11 cellular contexts compared by ENCODE assay signal in genomic region chr15:51782357-51782896, GRCh38. TPM values are rescaled to one million over a fixed set of nuclear protein-coding genes. Genes with fewer than 3 reads are reported as not detected.
DNase-seq lines count a peak whose midpoint lies in the region; ATAC-seq and TF ChIP-seq lines count a peak whose summit lies in the region.
"Had no signal": no experiment of that assay in that cellular context is flagged by ENCODE, and none has a peak within 500 bp of the region (broad histone marks: within the 10 kb centered on the region; RNA-seq: fewer than 3 reads in every experiment).

No MANE protein-coding gene starts in this region.

- BruUV-seq in HCT116 (replicated peaks; lab: Mats Ljungman, UMichigan): no TSS peak

- ATAC-seq in HCT116: peak; percentile 75

- H3K27me3 Mint-ChIP-seq in CD14-positive monocyte (ENCODE audit: low read depth in 3 of 3): peaks cover 0 to 2% (median 0%) of the 10 kb centered on the region in 3 donors

- H3K27me3 ChIP-seq in HCT116 (ENCODE audit: insufficient read depth, low read length): no peaks in the 10 kb centered on the region
- H3K27me3 ChIP-seq in effector memory CD4-positive, alpha-beta T cell (replicated peaks; ENCODE audit: control insufficient read depth, insufficient read depth, low read length, poor library complexity, severe bottlenecking): no peaks in the 10 kb centered on the region

- RAD21 ChIA-PET in HCT116 (lab: Charles Lee; ENCODE audit: low non-redundant PET in 1 of 2, low total read pairs in 2 of 2, uncharacterized antibody in 2 of 2, unreplicated experiment in 2 of 2): no interaction called here

- H3K36me3 ChIP-seq in HCT116 (ENCODE audit: control insufficient read depth in 1 of 2, insufficient read depth in 2 of 2, low read length in 2 of 2): no peaks in the 10 kb centered on the region; a peak in 1 of 4 replicates
- H3K36me3 ChIP-seq in effector memory CD4-positive, alpha-beta T cell (ENCODE audit: control insufficient read depth, insufficient read depth, low read length): peaks cover 5% of the 10 kb centered on the region

- H3K9me3 ChIP-seq in HCT116 (ENCODE audit: control insufficient read depth in 1 of 2, insufficient read depth in 1 of 2, low read depth in 1 of 2, low read length in 2 of 2): peaks cover 0 to 6% of the 10 kb centered on the region in 2 experiments; a peak in 1 of 4 replicates
- H3K9me3 ChIP-seq in effector memory CD4-positive, alpha-beta T cell (ENCODE audit: control insufficient read depth, low read length): no peaks in the 10 kb centered on the region

- H3K4me3 Mint-ChIP-seq in CD14-positive monocyte: no peak overlapping the region

- TF ChIP-seq CTCF in AG09319 (IDR thresholded peaks at IDR 0.05; ENCODE audit: low read depth, low read length): peak; percentile 19
- peak; percentile 50 to 67 (median 59); a peak in 5 of 6 replicates for TF ChIP-seq CTCF in HCT116 (IDR thresholded peaks at IDR 0.05 in 2 of 3, conservative IDR thresholded peaks at IDR 0.05 in 1 of 3; ENCODE audit: borderline replicate concordance in 1 of 3, insufficient read depth in 1 of 3, low read depth in 2 of 3, low read length in 2 of 3)
- no peak for TF ChIP-seq CTCF in CD14-positive monocyte (IDR thresholded peaks at IDR 0.05)

- peaks cover 0 to 10% of the 10 kb centered on the region in 2 experiments; a peak in 3 of 4 replicates for H3K4me1 ChIP-seq in HCT116 (ENCODE audit: control insufficient read depth in 1 of 2, insufficient read depth in 2 of 2, low read length in 2 of 2)
- no peaks in the 10 kb centered on the region for H3K4me1 ChIP-seq in effector memory CD4-positive, alpha-beta T cell (ENCODE audit: control insufficient read depth, insufficient read depth, low read length, poor library complexity, severe bottlenecking)

- no peak for TF ChIP-seq POLR2A in HCT116 (IDR thresholded peaks at IDR 0.05; ENCODE audit: borderline replicate concordance, extremely low read depth, insufficient read depth, insufficient read length)

- H3K36me3 Mint-ChIP-seq in CD14-positive monocyte: peaks cover 77 to 82% of the 10 kb centered on the region in 2 donors

- H4K20me1 ChIP-seq in HCT116 (ENCODE audit: insufficient read depth): no peaks in the 10 kb centered on the region

- CTCF ChIA-PET in HCT116 (lab: Charles Lee): no interaction called here

- peaks cover 0 to 14% (median 6%) of the 10 kb centered on the region in 7 donors for H3K9me3 Mint-ChIP-seq in CD14-positive monocyte

- no peak overlapping the region for H3K9ac ChIP-seq in HCT116 (ENCODE audit: low read length)

- H3K27ac Mint-ChIP-seq in CD14-positive monocyte: no peak overlapping the region

- peak; percentile 77 for TF ChIP-seq RAD21 in HCT116 (IDR thresholded peaks at IDR 0.05; ENCODE audit: low read depth)

- H2AFZ ChIP-seq in HCT116 (ENCODE audit: low read depth, low read length, poor library complexity, severe bottlenecking): no peak overlapping the region

- H3K9me2 ChIP-seq in HCT116 (ENCODE audit: insufficient read depth): no peaks in the 10 kb centered on the region

- intact Hi-C loops in HCT116 (cut with micrococcal nuclease): loop anchor here (5.0 kb wide), 1 partner anchor 295 kb away; no protein-coding TSS in a partner anchor
- intact Hi-C loops in CD14-positive monocyte (cut with micrococcal nuclease): no loop called here

- no peak overlapping the region for H3K4me3 ChIP-seq in HCT116 (replicated peaks in 1 of 2; ENCODE audit: low read depth in 1 of 2, low read length in 2 of 2)
- no peak overlapping the region for H3K4me3 ChIP-seq in effector memory CD4-positive, alpha-beta T cell (ENCODE audit: insufficient read depth, low read depth, low read length, poor library complexity, severe bottlenecking)

- no peak for DNase-seq in AG09319 (ENCODE audit: extremely low read depth, low read depth)
- peak; percentile 38 for DNase-seq in HCT116 (ENCODE audit: low read depth, low spot score)
- peak; percentile 33 for DNase-seq in RPMI8226
- peak; percentile 11 for DNase-seq in glomerular visceral epithelial cell (ENCODE audit: extremely low spot score)
- no peak for DNase-seq in activated effector memory CD4-positive, alpha-beta T cell treated with anti-CD3 and anti-CD28 coated beads, Interleukin-2, amount 50 U/mL, for 16 hours
- no peak for DNase-seq in CD14-positive monocyte (ENCODE audit: low spot score)
- no peak for DNase-seq in stimulated activated CD4-positive, alpha-beta T cell treated with anti-CD3 and anti-CD28 coated beads, Interleukin-4, amount 100 ng/mL, for 4 hours
- no peak for DNase-seq in effector memory CD4-positive, alpha-beta T cell
- DNase-seq: anterior cingulate cortex, head of caudate nucleus, NCI-H526 treated with DMSO at 0.1 percent for 48 hours had no signal

- no peaks in the 10 kb centered on the region for H3K4me1 Mint-ChIP-seq in CD14-positive monocyte

- no peak overlapping the region for H3K27ac ChIP-seq in HCT116 (ENCODE audit: low read depth, low read length)
- no peak overlapping the region for H3K27ac ChIP-seq in effector memory CD4-positive, alpha-beta T cell (ENCODE audit: insufficient read depth, low read length, poor library complexity, severe bottlenecking)

- H3K4me2 ChIP-seq in HCT116 (ENCODE audit: low read length): no peak overlapping the region

- no peaks in the 10 kb centered on the region for H3K79me2 ChIP-seq in HCT116 (ENCODE audit: insufficient read depth, low read length)

- POLR2A ChIA-PET in HCT116 (lab: Charles Lee): no interaction called here

TF ChIP-seq in HCT116, 20 proteins besides CTCF, POLR2A, EP300 and RAD21:
- TF ChIP-seq TCF7L2 (IDR thresholded peaks at IDR 0.05; ENCODE audit: borderline replicate concordance, extremely low read depth, insufficient read depth, insufficient read length) (no peak), YY1 (IDR thresholded peaks at IDR 0.05; ENCODE audit: extremely low read depth, insufficient replicate concordance, low read depth, low read length) (no peak), JUND (IDR thresholded peaks at IDR 0.05) (peak; percentile 11; the same call in 1 of the 2 replicates)

RNA-seq across cellular contexts. Expression of gene TMOD2, which starts 31.0 kb away (rescaled TPM):
- total RNA-seq in HCT116 (2021; ENCODE audit: unreplicated experiment): 5.7 TPM
- polyA plus RNA-seq in HCT116 (2012): 0.91 and 1.4 TPM in 2 replicates
- polyA plus RNA-seq in CD14-positive monocyte: 1 to 10 TPM; 5.8 to 6.2 TPM

RNA-seq across cellular contexts. Expression of gene LYSMD2, which starts 45.0 kb away (rescaled TPM):
- 10.8 TPM for total RNA-seq in HCT116 (2021; ENCODE audit: unreplicated experiment)
- polyA plus RNA-seq in HCT116 (2012): 3.7 and 4.3 TPM in 2 replicates
- 10 to 100 TPM; 50.5 to 64.7 TPM for polyA plus RNA-seq in CD14-positive monocyte

RNA-seq across cellular contexts. Expression of gene TMOD3, which starts 47.0 kb away (rescaled TPM):
- 78.8 TPM for total RNA-seq in HCT116 (2021; ENCODE audit: unreplicated experiment)
- polyA plus RNA-seq in HCT116 (2012): 14.4 and 16.8 TPM in 2 replicates
- polyA plus RNA-seq in CD14-positive monocyte: 10 to 100 TPM; 27.8 to 34.8 TPM

Comparison
In these comparisons a context has a peak if more than half of its experiments do, and no peak if none do; other contexts are left out.
1. DNase-seq: peak in HCT116 (single experiment), RPMI8226 (single experiment) and glomerular visceral epithelial cell (single experiment); none in AG09319 (single experiment), activated effector memory CD4-positive, alpha-beta T cell treated with anti-CD3 and anti-CD28 coated beads, Interleukin-2, amount 50 U/mL, for 16 hours (single experiment), CD14-positive monocyte (single experiment), stimulated activated CD4-positive, alpha-beta T cell treated with anti-CD3 and anti-CD28 coated beads, Interleukin-4, amount 100 ng/mL, for 4 hours (0 of 2) and effector memory CD4-positive, alpha-beta T cell (0 of 3).